In genomic region chr13:38590230-38590629, GRCh38 we compare ENCODE assay signal across 23 cellular contexts.
"Had no signal": no experiment of that assay in that cellular context is flagged by ENCODE, and none has a peak within 500 bp of the region (broad histone marks: within the 10 kb centered on the region; RNA-seq: fewer than 3 reads in every experiment).

No MANE protein-coding gene starts in this region.

- H3K4me1 Mint-ChIP-seq: memory B cell; natural killer cell; stimulated activated effector memory CD8-positive, alpha-beta T cell treated with anti-CD3 and anti-CD28 coated beads, Interleukin-12 subunit alpha, Interleukin-12 subunit beta, amount 100 ng/mL, for 72 hours had no signal

- ATAC-seq: effector memory CD8-positive, alpha-beta T cell; gastroesophageal sphincter; heart left ventricle; left lobe of liver; natural killer cell; psoas muscle; stimulated activated effector memory CD8-positive, alpha-beta T cell treated with anti-CD3 and anti-CD28 coated beads, Interleukin-12 subunit alpha, Interleukin-12 subunit beta, amount 100 ng/mL, for 72 hours had no signal

- DNase-seq: cortex of kidney; effector memory CD8-positive, alpha-beta T cell; heart left ventricle; kidney; natural killer cell; occipital lobe; ovary; posterior cingulate gyrus; psoas muscle; right cardiac atrium; sigmoid colon; stimulated activated CD4-positive, alpha-beta T cell treated with anti-CD3 and anti-CD28 coated beads, Interleukin-2, amount 100 ng/mL, for 24 hours; stimulated activated CD4-positive, alpha-beta T cell treated with anti-CD3 and anti-CD28 coated beads, Interleukin-4, amount 100 ng/mL, for 24 hours; stimulated activated naive CD4-positive, alpha-beta T cell treated with Interleukin-2 at 50 U/mL for 16 hours; stomach; trophoblast cell had no signal

- H3K9me3 ChIP-seq: gastroesophageal sphincter, heart left ventricle, ovary, psoas muscle, sigmoid colon, stomach, thyroid gland had no signal

- H3K27ac ChIP-seq: gastroesophageal sphincter, heart left ventricle, hepatocyte, ovary, psoas muscle, sigmoid colon, stomach had no signal

- H3K27ac Mint-ChIP-seq: effector memory CD8-positive, alpha-beta T cell; memory B cell; natural killer cell; stimulated activated effector memory CD8-positive, alpha-beta T cell treated with anti-CD3 and anti-CD28 coated beads, Interleukin-12 subunit alpha, Interleukin-12 subunit beta, amount 100 ng/mL, for 72 hours had no signal

- H3K36me3 Mint-ChIP-seq: memory B cell; natural killer cell; stimulated activated effector memory CD8-positive, alpha-beta T cell treated with anti-CD3 and anti-CD28 coated beads, Interleukin-12 subunit alpha, Interleukin-12 subunit beta, amount 100 ng/mL, for 72 hours had no signal

- H3K27me3 ChIP-seq: gastroesophageal sphincter, hepatocyte, ovary, sigmoid colon, stomach, thyroid gland had no signal

- H3K4me3 Mint-ChIP-seq: effector memory CD8-positive, alpha-beta T cell; memory B cell; natural killer cell; stimulated activated effector memory CD8-positive, alpha-beta T cell treated with anti-CD3 and anti-CD28 coated beads, Interleukin-12 subunit alpha, Interleukin-12 subunit beta, amount 100 ng/mL, for 72 hours had no signal

- H3K36me3 ChIP-seq: gastroesophageal sphincter, heart left ventricle, ovary, sigmoid colon, stomach, thyroid gland had no signal

- H3K27me3 Mint-ChIP-seq: effector memory CD8-positive, alpha-beta T cell; memory B cell had no signal

- H3K9me3 Mint-ChIP-seq: memory B cell had no signal

- H3K4me1 ChIP-seq: gastroesophageal sphincter, heart left ventricle, psoas muscle, sigmoid colon, thyroid gland had no signal

- H3K4me3 ChIP-seq: gastroesophageal sphincter, heart left ventricle, hepatocyte, lung, ovary, psoas muscle, sigmoid colon, stomach, thyroid gland had no signal
